ENCODE assay signal across 19 cellular contexts in the genomic region with DNA sequence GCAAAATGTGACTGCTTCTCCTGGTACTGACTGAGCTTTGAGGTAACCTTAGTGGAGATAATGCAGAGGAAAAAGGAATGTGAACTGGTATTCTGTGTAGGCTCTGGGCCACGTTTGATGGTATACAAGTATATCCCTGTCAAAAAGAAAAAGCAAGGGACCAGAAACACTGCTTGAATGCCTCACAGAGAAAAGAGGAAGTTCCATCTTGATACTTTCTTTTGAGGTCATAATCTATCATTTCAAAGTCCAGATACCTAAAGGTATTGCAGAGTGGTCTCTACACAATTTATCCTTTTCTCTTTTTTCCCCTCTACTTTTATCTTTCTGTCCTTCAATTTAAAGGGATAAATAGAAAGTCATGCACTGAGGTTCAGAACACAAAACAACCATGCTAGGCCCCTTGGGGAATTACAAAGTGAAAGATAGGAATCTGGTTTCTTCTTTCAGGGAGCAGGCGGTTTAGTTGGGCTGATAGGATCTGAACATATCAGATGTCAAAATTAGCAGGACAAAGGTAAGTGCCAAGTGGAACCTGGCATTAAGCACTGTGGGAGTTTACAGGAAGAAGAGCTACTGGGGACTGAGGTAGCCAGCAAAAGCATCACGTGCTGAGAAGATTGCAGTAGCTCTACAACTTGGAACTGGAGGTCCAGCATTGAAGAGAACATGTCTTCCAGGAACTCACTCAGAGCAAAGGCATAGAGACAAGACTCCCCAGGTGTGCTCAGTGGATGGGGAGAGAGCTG.
DNase-seq lines count a peak whose midpoint lies in the region; ATAC-seq and TF ChIP-seq lines count a peak whose summit lies in the region.
"Had no signal": no experiment of that assay in that cellular context is flagged by ENCODE, and none has a peak within 500 bp of the region (broad histone marks: within the 10 kb centered on the region; RNA-seq: fewer than 3 reads in every experiment).

No MANE protein-coding gene starts in this region.

- H3K27ac ChIP-seq in parathyroid adenoma, result peak overlapping the region; percentile 88
- H3K27ac ChIP-seq in vagina, result no peak overlapping the region
- H3K27ac ChIP-seq: heart left ventricle had no signal

- H3K36me3 Mint-ChIP-seq in CD14-positive monocyte, result no peaks in the 10 kb centered on the region

- DNase-seq in NCI-H2196 treated with DMSO at 0.1 percent for 48 hours (lab: John Stamatoyannopoulos, UW; ENCODE audit: unreplicated experiment), result peak; percentile 10
- no peak for DNase-seq in NCI-H2196 (lab: John Stamatoyannopoulos, UW; ENCODE audit: unreplicated experiment)
- DNase-seq in NCI-H526 (lab: John Stamatoyannopoulos, UW), result peak; percentile 52 to 57
- no peak for DNase-seq in vagina (ENCODE audit: extremely low spot score in 2 of 2)
- no peak for DNase-seq in activated gamma-delta T cell (lab: John Stamatoyannopoulos, UW)
- no peak for DNase-seq in CD14-positive monocyte (ENCODE audit: low spot score)
- DNase-seq: C1 segment of cervical spinal cord; DMS79; H9; heart left ventricle; NCI-H187 treated with DMSO at 0.1 percent for 48 hours; stimulated activated naive CD4-positive, alpha-beta T cell treated with Interleukin-2 at 50 U/mL for 16 hours; T-helper 2 cell had no signal

- H3K27me3 ChIP-seq in parathyroid adenoma (ENCODE audit: control insufficient read depth, insufficient read depth, low read length), result no peaks in the 10 kb centered on the region
- H3K27me3 ChIP-seq in vagina, result no peaks in the 10 kb centered on the region
- H3K27me3 ChIP-seq: heart left ventricle had no signal

- H3K79me2 ChIP-seq in parathyroid adenoma, result no peaks in the 10 kb centered on the region

- peaks cover 47% of the 10 kb centered on the region for H3K4me1 ChIP-seq in parathyroid adenoma
- no peaks in the 10 kb centered on the region for H3K4me1 ChIP-seq in vagina
- H3K4me1 ChIP-seq: heart left ventricle had no signal

- no peaks in the 10 kb centered on the region for H3K36me3 ChIP-seq in parathyroid adenoma (ENCODE audit: control insufficient read depth, insufficient read depth, low read length)
- no peaks in the 10 kb centered on the region for H3K36me3 ChIP-seq in vagina
- H3K36me3 ChIP-seq: heart left ventricle had no signal

- no peak overlapping the region for H3K27ac Mint-ChIP-seq in CD14-positive monocyte
- H3K27ac Mint-ChIP-seq: activated T-helper 2 cell treated with anti-CD3 and anti-CD28 coated beads, Interferon-gamma antibody, Interleukin-2, Interleukin-4, amounts not matched to agents 10 μg/mL and 5 μg/mL and 100 μg/mL, durations not matched to agents 14 hours and 24 hours and 36 hours; H9; mesothelial cell of epicardium had no signal

- no peak for TF ChIP-seq CTCF in parathyroid adenoma (IDR thresholded peaks at IDR 0.05)
- TF ChIP-seq CTCF in vagina (IDR thresholded peaks at IDR 0.05), result no peak
- no peak for TF ChIP-seq CTCF in CD14-positive monocyte (IDR thresholded peaks at IDR 0.05)

- no peak for TF ChIP-seq POLR2A in vagina (IDR thresholded peaks at IDR 0.05)

- H3K9me3 Mint-ChIP-seq in CD14-positive monocyte, result peaks cover 0 to 2% (median 0%) of the 10 kb centered on the region in 7 donors
- H3K9me3 Mint-ChIP-seq: activated T-helper 2 cell treated with anti-CD3 and anti-CD28 coated beads, Interferon-gamma antibody, Interleukin-2, Interleukin-4, amounts not matched to agents 10 μg/mL and 5 μg/mL and 100 μg/mL, durations not matched to agents 14 hours and 24 hours and 36 hours; central memory CD8-positive, alpha-beta T cell; H9; neural crest cell had no signal

- no peaks in the 10 kb centered on the region for H3K4me1 Mint-ChIP-seq in CD14-positive monocyte
- H3K4me1 Mint-ChIP-seq: central memory CD8-positive, alpha-beta T cell; neural crest cell had no signal

- intact Hi-C loops in vagina (cut with DNase I) (no loop called here), CD14-positive monocyte (cut with micrococcal nuclease) (no loop called here)

- H2AFZ ChIP-seq in parathyroid adenoma, result peak overlapping the region; percentile 70

- no peaks in the 10 kb centered on the region for H3K9me3 ChIP-seq in parathyroid adenoma (ENCODE audit: control insufficient read depth, low read length)
- no peaks in the 10 kb centered on the region for H3K9me3 ChIP-seq in vagina
- H3K9me3 ChIP-seq: heart left ventricle had no signal

- H3K4me3 ChIP-seq in parathyroid adenoma (ENCODE audit: low read depth, low read length), result peak overlapping the region; percentile 17
- no peak overlapping the region for H3K4me3 ChIP-seq in vagina
- H3K4me3 ChIP-seq: heart left ventricle had no signal

- no peak overlapping the region for H3K4me3 Mint-ChIP-seq in CD14-positive monocyte
- H3K4me3 Mint-ChIP-seq: central memory CD8-positive, alpha-beta T cell; H9; mesothelial cell of epicardium; neural crest cell had no signal

- ATAC-seq in HG03342 (IDR thresholded peaks at IDR 0.05; ENCODE audit: unreplicated experiment), result peak; percentile 49
- ATAC-seq: heart left ventricle had no signal

- peak overlapping the region; percentile 36 for H3K4me2 ChIP-seq in parathyroid adenoma (ENCODE audit: low read length)

- H3K9ac ChIP-seq in parathyroid adenoma, result no peak overlapping the region

- peaks cover 0 to 2% (median 0%) of the 10 kb centered on the region in 3 donors for H3K27me3 Mint-ChIP-seq in CD14-positive monocyte (ENCODE audit: low read depth in 3 of 3)
- H3K27me3 Mint-ChIP-seq: central memory CD8-positive, alpha-beta T cell had no signal

Comparison
In these comparisons a context has a peak if more than half of its experiments do, and no peak if none do; other contexts are left out.
1. DNase-seq: peak in NCI-H2196 treated with DMSO at 0.1 percent for 48 hours (single experiment) and NCI-H526 (2 of 2); none in NCI-H2196 (single experiment), vagina (0 of 2), activated gamma-delta T cell (single experiment) and CD14-positive monocyte (single experiment).